Comparison of ENCODE assay signal across 8 cellular contexts in the genomic region with DNA sequence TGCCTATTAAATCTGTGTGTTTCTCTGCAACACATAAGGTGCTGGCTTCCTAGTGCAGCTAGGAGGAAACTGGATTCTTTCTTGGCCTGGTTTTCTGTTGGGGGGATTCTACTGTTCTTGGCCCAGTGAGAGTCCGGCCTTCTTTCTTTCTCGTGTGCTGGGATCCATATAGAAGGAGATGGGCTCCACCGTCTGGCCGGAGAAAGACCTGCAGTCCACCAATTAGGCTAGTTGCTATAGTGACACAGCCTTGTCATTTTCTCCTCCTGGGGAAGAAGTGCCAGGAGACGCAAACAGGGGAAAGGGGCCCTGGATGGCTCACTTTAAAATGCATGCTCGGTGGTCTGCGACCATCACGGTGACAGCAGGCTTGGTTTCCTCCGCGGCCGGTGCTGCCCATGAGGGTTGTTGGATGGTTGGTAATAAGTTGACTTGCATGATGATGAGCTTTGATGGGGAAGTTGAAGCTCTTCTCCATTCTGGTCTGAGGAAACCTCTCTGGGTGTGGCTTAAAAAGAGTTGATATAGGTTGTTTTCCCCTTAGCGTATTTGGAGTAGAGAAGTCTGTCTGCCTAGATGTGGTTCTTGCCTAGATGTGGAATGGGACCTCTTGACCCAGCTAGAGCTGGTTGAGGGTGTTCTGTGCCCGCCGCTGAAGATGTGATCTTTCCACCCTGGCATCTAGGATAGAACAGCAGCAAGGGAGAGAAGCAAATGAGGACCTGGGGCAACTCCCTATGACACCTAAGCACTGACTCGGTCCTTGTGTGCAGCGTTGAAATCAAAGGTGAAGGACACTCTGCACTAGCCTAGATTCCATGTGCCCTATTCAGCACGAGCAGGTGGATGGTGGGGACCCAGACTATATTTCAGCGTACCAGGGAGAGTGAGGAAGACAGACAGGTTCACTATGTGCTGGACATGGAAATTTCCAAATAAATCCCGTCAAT.
A peak's percentile ranks its signal among the peaks of the same experiment; 100 is the strongest.
DNase-seq lines count a peak whose midpoint lies in the region; ATAC-seq and TF ChIP-seq lines count a peak whose summit lies in the region.

No MANE protein-coding gene starts in this region.

- no peak for TF ChIP-seq POLR2A in sigmoid colon (IDR thresholded peaks at IDR 0.05)

- H3K27ac ChIP-seq in right cardiac atrium (ENCODE audit: low read length) = no peak overlapping the region
- H3K27ac ChIP-seq in sigmoid colon = no peak overlapping the region

- peak; percentile 71 for DNase-seq in Caki2 (ENCODE audit: low read depth)
- peak; percentile 17 for DNase-seq in HCEC 1CT
- peak; percentile 89 for DNase-seq in NCI-H748 (lab: John Stamatoyannopoulos, UW; ENCODE audit: unreplicated experiment)
- peak; percentile 27 for DNase-seq in amniotic stem cell (lab: John Stamatoyannopoulos, UW)
- DNase-seq in right cardiac atrium = peak in 2 of 3 donors; percentile 39 to 82
- DNase-seq in sigmoid colon = peak; percentile 76
- no peak for DNase-seq in activated gamma-delta T cell treated with Interleukin-2 at 50 U/mL for 16 hours

- peak in 3 of 4 experiments; percentile 71 to 78 (median 77) for TF ChIP-seq CTCF in sigmoid colon (IDR thresholded peaks at IDR 0.05)

- H3K4me1 ChIP-seq in right cardiac atrium (ENCODE audit: control insufficient read depth, insufficient read depth, low read length) = no peaks in the 10 kb centered on the region
- peaks cover 0 to 19% (median 16%) of the 10 kb centered on the region in 4 donors for H3K4me1 ChIP-seq in sigmoid colon

- WGBS in right cardiac atrium = 34% methylated on average over 19 of the region's 19 CpGs
- 27 to 37% methylated on average over 19 of the region's 19 CpGs for WGBS in sigmoid colon, 2 donors

- in situ Hi-C loops in Caki2 (cut with HindIII; ENCODE audit: low pct_unique_long_range_greater_than_20kb, low sequenced_read_pairs) = no loop called here

- no peaks in the 10 kb centered on the region for H3K36me3 ChIP-seq in sigmoid colon

- intact Hi-C loops in right cardiac atrium (cut with DNase I) = loop anchor here in 1 of 4 donors (10.0 kb wide), 1 partner anchor 1648 kb away; no protein-coding TSS in a partner anchor
- intact Hi-C loops in sigmoid colon (cut with DNase I) = loop anchor here (5.0 kb wide), 2 partner anchors 1650 to 1695 kb away; no protein-coding TSS in a partner anchor

- no peak for TF ChIP-seq EP300 in sigmoid colon (IDR thresholded peaks at IDR 0.05)

- ATAC-seq in right cardiac atrium = peak; percentile 60 to 75
- no peak for ATAC-seq in HG03432 (IDR thresholded peaks at IDR 0.05; ENCODE audit: unreplicated experiment)

- H3K27me3 ChIP-seq in right cardiac atrium (ENCODE audit: control insufficient read depth, insufficient read depth) = no peaks in the 10 kb centered on the region
- peaks cover 18 to 36% (median 34%) of the 10 kb centered on the region in 3 donors for H3K27me3 ChIP-seq in sigmoid colon

- H3K4me3 ChIP-seq in right cardiac atrium (ENCODE audit: low read length) = no peak overlapping the region
- H3K4me3 ChIP-seq in sigmoid colon = no peak overlapping the region

- H3K9me3 ChIP-seq in right cardiac atrium (ENCODE audit: control insufficient read depth, low read length) (no peaks in the 10 kb centered on the region), sigmoid colon (no peaks in the 10 kb centered on the region)
